In genomic region chr5:66149950-66150349, GRCh38 we compare ENCODE assay signal across 17 cellular contexts. TPM values are rescaled to one million over a fixed set of nuclear protein-coding genes. Genes with fewer than 3 reads are reported as not detected.
DNase-seq lines count a peak whose midpoint lies in the region; ATAC-seq and TF ChIP-seq lines count a peak whose summit lies in the region.
"Had no signal": no experiment of that assay in that cellular context is flagged by ENCODE, and none has a peak within 500 bp of the region (broad histone marks: within the 10 kb centered on the region; RNA-seq: fewer than 3 reads in every experiment).

No MANE protein-coding gene starts in this region.

- H3K9me3 ChIP-seq in HEK293 (ENCODE audit: control insufficient read depth, insufficient read depth, low read depth, low read length): no peaks in the 10 kb centered on the region

- ATAC-seq in activated T-helper 17 cell treated with anti-CD3 and anti-CD28 coated beads, Interleukin-2, amount 50 U/mL, for 72 hours (replicated peaks): peak; percentile 2
- no peak for ATAC-seq in HG03378 (IDR thresholded peaks at IDR 0.05; ENCODE audit: unreplicated experiment)
- no peak for ATAC-seq in HG03039 (IDR thresholded peaks at IDR 0.05; ENCODE audit: unreplicated experiment)

- H3K27ac Mint-ChIP-seq in activated T-helper 17 cell treated with anti-CD3 and anti-CD28 coated beads, Interleukin-2, amount 50 U/mL, for 72 hours: peak overlapping the region; percentile 75
- no peak overlapping the region for H3K27ac Mint-ChIP-seq in neural crest cell (ENCODE audit: unreplicated experiment)

- peaks cover 8% of the 10 kb centered on the region; the same call in 1 of the 2 replicates for H3K4me1 ChIP-seq in HEK293 (ENCODE audit: control insufficient read depth, insufficient read depth, low read length)

- H3K4me3 ChIP-seq in HEK293 (ENCODE audit: low read depth, low read length): no peak overlapping the region
- H3K4me3 ChIP-seq: BLaER1 had no signal

- no peak overlapping the region for H3K27ac ChIP-seq in HEK293 (ENCODE audit: extremely low read depth, low read depth, low read length)
- H3K27ac ChIP-seq: 22Rv1, BLaER1 had no signal

- peaks cover 32% of the 10 kb centered on the region for H3K4me1 Mint-ChIP-seq in activated T-helper 17 cell treated with anti-CD3 and anti-CD28 coated beads, Interleukin-2, amount 50 U/mL, for 72 hours
- H3K4me1 Mint-ChIP-seq in neural crest cell: peaks cover 42% of the 10 kb centered on the region

- CTCF ChIA-PET in HEK293 (lab: Yijun Ruan, JAX): no interaction called here

- peak overlapping the region; percentile 46 for H3K4me3 Mint-ChIP-seq in activated T-helper 17 cell treated with anti-CD3 and anti-CD28 coated beads, Interleukin-2, amount 50 U/mL, for 72 hours
- peak overlapping the region; percentile 17 for H3K4me3 Mint-ChIP-seq in neural crest cell

- no peak for TF ChIP-seq CTCF in HEK293 (tag by site-specific recombination; IDR thresholded peaks at IDR 0.05)
- no peak for TF ChIP-seq CTCF in neural crest cell (conservative IDR thresholded peaks at IDR 0.05)

- H3K36me3 ChIP-seq in HEK293 (ENCODE audit: control insufficient read depth in 2 of 2, insufficient read depth in 1 of 2, low read length in 2 of 2): peaks cover 5 to 8% of the 10 kb centered on the region in 2 experiments; a peak in 2 of 3 replicates

- peaks cover 52% of the 10 kb centered on the region for H3K36me3 Mint-ChIP-seq in activated T-helper 17 cell treated with anti-CD3 and anti-CD28 coated beads, Interleukin-2, amount 50 U/mL, for 72 hours (ENCODE audit: low read depth)
- peaks cover 21% of the 10 kb centered on the region for H3K36me3 Mint-ChIP-seq in neural crest cell (ENCODE audit: low read depth)

- POLR2A ChIA-PET in HEK293 (lab: Yijun Ruan, JAX): no interaction called here

- no peaks in the 10 kb centered on the region for H3K9me3 Mint-ChIP-seq in activated T-helper 17 cell treated with anti-CD3 and anti-CD28 coated beads, Interleukin-2, amount 50 U/mL, for 72 hours
- H3K9me3 Mint-ChIP-seq in neural crest cell: peaks cover 12% of the 10 kb centered on the region

- DNase-seq in DMS53 (lab: John Stamatoyannopoulos, UW) (peak; percentile 34), DMS53 treated with DMSO at 0.1 percent for 48 hours (lab: John Stamatoyannopoulos, UW; ENCODE audit: unreplicated experiment) (no peak), neural crest cell (ENCODE audit: low read depth, low spot score) (no peak), DMS114 treated with DMSO at 0.1 percent for 48 hours (lab: John Stamatoyannopoulos, UW; ENCODE audit: unreplicated experiment) (no peak)
- DNase-seq: DMS 273 treated with DMSO at 0.1 percent for 48 hours; H7; Karpas-422; NCI-H1048; NCI-H226; NCI-H526 treated with DMSO at 0.1 percent for 48 hours; NK-92 treated with Interleukin-12 subunit alpha and Interleukin-12 subunit beta, amount 100 ng/mL, for 24 hours had no signal

- no peaks in the 10 kb centered on the region for H3K27me3 Mint-ChIP-seq in activated T-helper 17 cell treated with anti-CD3 and anti-CD28 coated beads, Interleukin-2, amount 50 U/mL, for 72 hours
- no peaks in the 10 kb centered on the region for H3K27me3 Mint-ChIP-seq in neural crest cell (ENCODE audit: low read depth)

TF ChIP-seq in HEK293, 187 proteins besides CTCF, POLR2A, EP300 and RAD21 (continues in another document):
- TF ChIP-seq ZNF280D (tag by site-specific recombination; IDR thresholded peaks at IDR 0.05) (no peak), ZNF843 (tag by site-specific recombination; IDR thresholded peaks at IDR 0.05) (no peak), ZNF146 (tag by site-specific recombination; IDR thresholded peaks at IDR 0.05) (no peak), ZNF449 (tag by site-specific recombination; IDR thresholded peaks at IDR 0.05) (no peak), AEBP2 (tag by site-specific recombination; IDR thresholded peaks at IDR 0.05; ENCODE audit: borderline replicate concordance) (no peak), PATZ1 (tag by site-specific recombination; IDR thresholded peaks at IDR 0.05) (no peak), ZBTB17 (tag by site-specific recombination; IDR thresholded peaks at IDR 0.05) (peak; percentile 48), ZNF529 (tag by site-specific recombination; IDR thresholded peaks at IDR 0.05; ENCODE audit: insufficient replicate concordance) (no peak), ZSCAN5A (tag by site-specific recombination; IDR thresholded peaks at IDR 0.05) (no peak), SETDB1 (IDR thresholded peaks at IDR 0.05; ENCODE audit: insufficient read length, low read length) (peak; percentile 61)

RNA-seq across cellular contexts. Expression of gene SREK1, which starts 5.8 kb away (rescaled TPM):
- 10 to 100 TPM; 60.0 to 72.4 TPM for total RNA-seq in activated T-helper 17 cell treated with anti-CD3 and anti-CD28 coated beads, Interleukin-2, amount 50 U/mL, for 72 hours
- 91.1 and 92.0 TPM in 2 replicates for total RNA-seq in neural crest cell
